In the genomic region with DNA sequence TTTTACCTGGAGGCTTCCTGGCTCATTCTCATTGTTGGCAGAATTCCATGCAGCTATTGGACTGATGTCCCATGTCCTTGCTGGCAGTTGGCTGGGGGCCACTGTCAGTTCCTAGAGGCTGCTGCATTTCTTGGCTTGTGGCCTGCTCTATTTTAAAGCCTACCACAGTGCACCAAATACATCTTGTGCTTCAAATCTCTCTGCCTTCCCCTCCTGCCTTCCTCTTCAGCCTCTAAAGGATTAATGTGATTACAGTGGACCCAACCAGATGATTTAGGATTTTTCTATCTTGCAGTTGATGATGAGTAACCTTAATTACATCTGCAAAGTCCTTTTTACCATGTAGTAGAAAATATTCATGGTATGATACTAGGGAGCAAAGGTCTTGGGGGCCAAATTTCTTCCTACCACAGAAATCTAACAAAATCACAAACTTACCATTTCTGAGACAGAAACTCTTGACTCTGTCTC, we compare ENCODE assay signal across 13 cellular contexts.
DNase-seq lines count a peak whose midpoint lies in the region; ATAC-seq and TF ChIP-seq lines count a peak whose summit lies in the region.
"Had no signal": no experiment of that assay in that cellular context is flagged by ENCODE, and none has a peak within 500 bp of the region (broad histone marks: within the 10 kb centered on the region; RNA-seq: fewer than 3 reads in every experiment).

No MANE protein-coding gene starts in this region.

- TF ChIP-seq CTCF in IMR-90 (conservative IDR thresholded peaks at IDR 0.05; ENCODE audit: low read depth, low read length), result no peak

- H2BK20ac ChIP-seq in IMR-90 (ENCODE audit: low read depth, low read length), result peak overlapping the region; percentile 64

- H3K14ac ChIP-seq in IMR-90 (replicated peaks; ENCODE audit: low read depth, low read length), result peak overlapping the region; percentile 38

- in situ Hi-C loops in IMR-90 (cut with MboI; ENCODE audit: low sequenced_read_pairs), result no loop called here

- H4K20me1 ChIP-seq in IMR-90 (ENCODE audit: insufficient read depth, low read length), result no peaks in the 10 kb centered on the region

- 0 out of 2 replicates have a peak, but pooled peaks cover 6% of the 10 kb centered on the region for H3K9me1 ChIP-seq in IMR-90 (ENCODE audit: insufficient read depth, low read length)

- POLR2A ChIA-PET in IMR-90 (lab: Charles Lee; ENCODE audit: unreplicated experiment), result interaction anchor here (0.6 kb wide), 1 partner anchor 48 kb away, joined by 3 read pairs; no protein-coding TSS in a partner anchor

- peak overlapping the region; percentile 41; the same call in 1 of the 2 replicates for H2AK5ac ChIP-seq in IMR-90 (ENCODE audit: low read depth, low read length)

- H3K36me3 ChIP-seq in IMR-90 (ENCODE audit: control insufficient read depth, insufficient read depth, low read length), result no peaks in the 10 kb centered on the region
- no peaks in the 10 kb centered on the region for H3K36me3 ChIP-seq in adipocyte (ENCODE audit: control insufficient read depth, insufficient read depth, low read length, severe bottlenecking)

- H3K4me1 ChIP-seq in IMR-90 (ENCODE audit: control insufficient read depth, insufficient read depth, low read length) (peaks cover 8% of the 10 kb centered on the region), adipocyte (ENCODE audit: control insufficient read depth, insufficient read depth, low read length) (peaks cover 22% of the 10 kb centered on the region)

- no peak for TF ChIP-seq RAD21 in IMR-90 (IDR thresholded peaks at IDR 0.05; ENCODE audit: low read length)

- CTCF ChIA-PET in IMR-90 (lab: Yijun Ruan, JAX), result no interaction called here

- peak; percentile 37 for DNase-seq in AG20443 (ENCODE audit: low spot score)
- peak; percentile 80 for DNase-seq in IMR-90
- peak; percentile 37 for DNase-seq in adipocyte (ENCODE audit: low read depth)
- DNase-seq in iris pigment epithelial cell (ENCODE audit: low read depth), result peak; percentile 88
- no peak for DNase-seq in activated gamma-delta T cell (lab: John Stamatoyannopoulos, UW)
- DNase-seq in DMS53 (lab: John Stamatoyannopoulos, UW), result no peak
- no peak for DNase-seq in islet precursor cell
- DNase-seq: activated CD4-positive, alpha-beta T cell treated with anti-CD3 and anti-CD28 coated beads, Interleukin-2, amount 50 U/mL, for 1 hour; activated naive CD4-positive, alpha-beta T cell; Caco-2; H9 had no signal

- TF ChIP-seq POLR2A in IMR-90 (IDR thresholded peaks at IDR 0.05; ENCODE audit: low read depth, low read length), result no peak

- H2AK9ac ChIP-seq in IMR-90 (replicated peaks; ENCODE audit: low read depth, low read length, poor library complexity), result no peak overlapping the region

- dilution Hi-C loops in IMR-90 (cut with HindIII; ENCODE audit: low sequenced_read_pairs, unreplicated experiment), result no loop called here

- intact Hi-C loops in IMR-90 (cut with micrococcal nuclease), result no loop called here

- H3K9ac ChIP-seq in IMR-90 (ENCODE audit: low read depth, low read length) (no peak overlapping the region), adipocyte (ENCODE audit: low read length) (no peak overlapping the region)
- H3K9ac ChIP-seq: KMS-11 had no signal

- H2BK5ac ChIP-seq in IMR-90 (ENCODE audit: low read depth, low read length, poor library complexity, severe bottlenecking), result peak overlapping the region; percentile 59

- peak overlapping the region; percentile 52; the same call in 1 of the 2 replicates for H3K56ac ChIP-seq in IMR-90 (ENCODE audit: extremely low read depth, insufficient read depth, low read length)

- peak; percentile 91 for ATAC-seq in IMR-90 (ENCODE audit: low read depth)
- ATAC-seq in HG03565 (IDR thresholded peaks at IDR 0.05; ENCODE audit: unreplicated experiment), result no peak

- H4K8ac ChIP-seq in IMR-90 (ENCODE audit: low read depth in 2 of 2, low read length in 2 of 2), result peak overlapping the region; percentile 11 to 64; a peak in 3 of 4 replicates

- peak overlapping the region; percentile 2; the same call in 1 of the 2 replicates for H3K18ac ChIP-seq in IMR-90 (ENCODE audit: low read depth, low read length)

- peak overlapping the region; percentile 4; the same call in 1 of the 2 replicates for H3K27ac ChIP-seq in IMR-90 (ENCODE audit: insufficient read depth, low read length)
- H3K27ac ChIP-seq: KMS-11 had no signal

- peak overlapping the region; percentile 41 for H4K91ac ChIP-seq in IMR-90 (ENCODE audit: insufficient read depth, low read depth, low read length)

- no peaks in the 10 kb centered on the region for H3K79me1 ChIP-seq in IMR-90 (ENCODE audit: low read depth in 1 of 2, low read length in 2 of 2)

- H3K9me3 ChIP-seq in IMR-90 (ENCODE audit: control insufficient read depth, insufficient read depth, low read length) (no peaks in the 10 kb centered on the region), adipocyte (ENCODE audit: control insufficient read depth, low read length) (no peaks in the 10 kb centered on the region)
- H3K9me3 ChIP-seq: Caco-2 had no signal

- H3K27me3 ChIP-seq in IMR-90 (ENCODE audit: control insufficient read depth, insufficient read depth, low read length), result no peaks in the 10 kb centered on the region
- H3K27me3 ChIP-seq in adipocyte (replicated peaks; ENCODE audit: control insufficient read depth, insufficient read depth, low read length), result no peaks in the 10 kb centered on the region

- H2AFZ ChIP-seq in IMR-90 (replicated peaks; ENCODE audit: low read length, poor library complexity), result peak overlapping the region; percentile 58

- peak overlapping the region; percentile 81 for H2BK120ac ChIP-seq in IMR-90 (ENCODE audit: low read depth, low read length)

- H3K23ac ChIP-seq in IMR-90 (ENCODE audit: low read depth, low read length), result peak overlapping the region; percentile 28

- no peak overlapping the region; the same call in 1 of the 2 replicates for H3K4me2 ChIP-seq in IMR-90 (ENCODE audit: low read depth, low read length)
- H3K4me2 ChIP-seq: KMS-11 had no signal

- H4K5ac ChIP-seq in IMR-90 (ENCODE audit: low read depth, low read length), result no peak overlapping the region

- H3K4ac ChIP-seq in IMR-90 (ENCODE audit: low read depth, low read length), result peak overlapping the region; percentile 70

- no TSS peak for BruUV-seq in IMR-90 (replicated peaks; lab: Mats Ljungman, UMichigan)

- no peak overlapping the region for H3K4me3 ChIP-seq in IMR-90 (ENCODE audit: insufficient read depth, low read depth, low read length)
- no peak overlapping the region for H3K4me3 ChIP-seq in adipocyte (ENCODE audit: low read length)

- peak overlapping the region; percentile 23; the same call in 2 of the 3 replicates for H2BK15ac ChIP-seq in IMR-90 (ENCODE audit: low read depth, low read length)

TF ChIP-seq in IMR-90, 13 proteins besides CTCF, POLR2A, EP300 and RAD21:
- no peak for TF ChIP-seq MXI1 (IDR thresholded peaks at IDR 0.05; ENCODE audit: borderline replicate concordance, low read depth, low read length)
- TF ChIP-seq RCOR1 (IDR thresholded peaks at IDR 0.05; ENCODE audit: insufficient replicate concordance, low read length), result no peak
- TF ChIP-seq, protein P1, sequence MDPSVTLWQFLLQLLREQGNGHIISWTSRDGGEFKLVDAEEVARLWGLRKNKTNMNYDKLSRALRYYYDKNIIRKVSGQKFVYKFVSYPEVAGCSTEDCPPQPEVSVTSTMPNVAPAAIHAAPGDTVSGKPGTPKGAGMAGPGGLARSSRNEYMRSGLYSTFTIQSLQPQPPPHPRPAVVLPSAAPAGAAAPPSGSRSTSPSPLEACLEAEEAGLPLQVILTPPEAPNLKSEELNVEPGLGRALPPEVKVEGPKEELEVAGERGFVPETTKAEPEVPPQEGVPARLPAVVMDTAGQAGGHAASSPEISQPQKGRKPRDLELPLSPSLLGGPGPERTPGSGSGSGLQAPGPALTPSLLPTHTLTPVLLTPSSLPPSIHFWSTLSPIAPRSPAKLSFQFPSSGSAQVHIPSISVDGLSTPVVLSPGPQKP (IDR thresholded peaks at IDR 0.05; ENCODE audit: borderline replicate concordance, low read depth, low read length), result no peak
- TF ChIP-seq MAZ (IDR thresholded peaks at IDR 0.05; ENCODE audit: borderline replicate concordance, low read depth, low read length), result no peak
- TF ChIP-seq NFE2L2 (IDR thresholded peaks at IDR 0.05; ENCODE audit: low read depth, low read length), result no peak
- TF ChIP-seq SMC3 (IDR thresholded peaks at IDR 0.05; ENCODE audit: low read depth, low read length), result no peak
- TF ChIP-seq BHLHE40 (IDR thresholded peaks at IDR 0.05; ENCODE audit: low read depth, low read length), result no peak
- TF ChIP-seq CEBPB (IDR thresholded peaks at IDR 0.05; ENCODE audit: low read depth, low read length), result no peak
- no peak for TF ChIP-seq CHD1 (IDR thresholded peaks at IDR 0.05; ENCODE audit: low read depth, low read length)
- TF ChIP-seq MAFK (IDR thresholded peaks at IDR 0.05; ENCODE audit: low read depth, low read length), result no peak
- no peak for TF ChIP-seq RFX5 (IDR thresholded peaks at IDR 0.05; ENCODE audit: low read depth, low read length)
- TF ChIP-seq USF2 (IDR thresholded peaks at IDR 0.05; ENCODE audit: low read depth, low read length), result no peak

Comparison
In these comparisons a context has a peak if more than half of its experiments do, and no peak if none do; other contexts are left out.
1. DNase-seq: peak in AG20443 (single experiment), IMR-90 (single experiment), adipocyte (single experiment) and iris pigment epithelial cell (single experiment); none in activated gamma-delta T cell (single experiment), DMS53 (single experiment) and islet precursor cell (single experiment).